ENCODE assay signal across 8 cellular contexts in genomic region chr16:89324056-89325010, GRCh38.
DNase-seq lines count a peak whose midpoint lies in the region; ATAC-seq, FAIRE-seq and TF ChIP-seq lines count a peak whose summit lies in the region.

No MANE protein-coding gene starts in this region.

- CTCF ChIA-PET in A549 (lab: Yijun Ruan, JAX) = interaction anchor here (1.5 kb wide), 1 partner anchor 233 kb away, joined by 3 read pairs; no protein-coding TSS in a partner anchor

- 93% methylated on average over 32 of the region's 32 CpGs for whole genome bisulfite sequencing in A549 (ENCODE audit: missing lambda C conversion rate)
- 71 to 82% methylated on average over 14 to 23 of the region's 32 CpGs for WGBS in esophagus squamous epithelium, 2 donors

- FAIRE-seq in A549 (lab: Jason Lieb, UNC) (no peak), D721Med (lab: Jason Lieb, UNC) (no peak)

- H3K36me3 ChIP-seq in esophagus squamous epithelium = peaks cover 0 to 6% (median 0%) of the 10 kb centered on the region in 3 donors

- no peaks in the 10 kb centered on the region for H3K36me3 Mint-ChIP-seq in T-helper 17 cell (ENCODE audit: low read depth)

- peak overlapping the region; percentile 82 for H3K4me3 Mint-ChIP-seq in T-helper 17 cell

- no peak for TF ChIP-seq EP300 in A549 (IDR thresholded peaks at IDR 0.05)

- peaks cover 70% of the 10 kb centered on the region for H3K4me1 Mint-ChIP-seq in T-helper 17 cell

- H3K4me1 ChIP-seq in A549 (peaks cover 97% of the 10 kb centered on the region), esophagus squamous epithelium (peaks cover 55 to 86% (median 73%) of the 10 kb centered on the region in 3 donors)

- POLR2A ChIA-PET in A549 (lab: Yijun Ruan, JAX) = no interaction called here

- TF ChIP-seq POLR2A in A549 (IDR thresholded peaks at IDR 0.05; ENCODE audit: low read length) (no peak), esophagus squamous epithelium (IDR thresholded peaks at IDR 0.05) (no peak)

- TF ChIP-seq RAD21 in A549 (conservative IDR thresholded peaks at IDR 0.05 in 1 of 2, IDR thresholded peaks at IDR 0.05 in 1 of 2) = no peak

- no peaks in the 10 kb centered on the region for H3K27me3 ChIP-seq in esophagus squamous epithelium

- no peak for ATAC-seq in A549
- ATAC-seq in T-helper 17 cell = no peak

- peak overlapping the region; percentile 76; the same call in 1 of the 3 replicates for H3K4me2 ChIP-seq in A549

- H3K27ac ChIP-seq in A549 = peak overlapping the region; percentile 98 to 99
- peak overlapping the region in 3 of 4 donors; percentile 4 to 77 (median 75) for H3K27ac ChIP-seq in esophagus squamous epithelium

- H3K27me3 Mint-ChIP-seq in T-helper 17 cell = no peaks in the 10 kb centered on the region

- H3K9me3 ChIP-seq in A549 (no peaks in the 10 kb centered on the region), T-helper 17 cell (ENCODE audit: control insufficient read depth, low read length, poor library complexity, severe bottlenecking) (no peaks in the 10 kb centered on the region), esophagus squamous epithelium (no peaks in the 10 kb centered on the region)

- H3K4me3 ChIP-seq in A549 (no peak overlapping the region), esophagus squamous epithelium (no peak overlapping the region)

- no peak for DNase-seq in A549 (ENCODE audit: low read depth in 1 of 2, low spot score in 1 of 2)
- DNase-seq in GM20000 (ENCODE audit: low spot score) = peak; percentile 82
- no peak for DNase-seq in T-helper 17 cell
- no peak for DNase-seq in esophagus squamous epithelium (lab: John Stamatoyannopoulos, UW)
- DNase-seq in stimulated activated CD4-positive, alpha-beta T cell treated with anti-CD3 and anti-CD28 coated beads, Interleukin-2, amount 100 ng/mL, for 24 hours = peak; percentile 76 to 77
- no peak for DNase-seq in D721Med (ENCODE audit: insufficient read length, low spot score)
- DNase-seq in germinal center (ENCODE audit: low spot score) = no peak
- no peak for DNase-seq in anterior cingulate cortex (lab: John Stamatoyannopoulos, UW)

- TF ChIP-seq CTCF in A549 (IDR thresholded peaks at IDR 0.05) (no peak), GM20000 (IDR thresholded peaks at IDR 0.05; ENCODE audit: extremely low read depth, missing control alignments) (no peak), esophagus squamous epithelium (IDR thresholded peaks at IDR 0.05) (no peak), D721Med (IDR thresholded peaks at IDR 0.05; ENCODE audit: insufficient read depth, missing control alignments) (no peak)

- intact Hi-C loops in esophagus squamous epithelium (cut with DNase I) = no loop called here

- peak overlapping the region; percentile 91 for H3K27ac Mint-ChIP-seq in T-helper 17 cell

TF ChIP-seq in A549, 52 proteins besides CTCF, POLR2A, EP300 and RAD21:
- TF ChIP-seq CBX8 (IDR thresholded peaks at IDR 0.05) (no peak), HEYL (CRISPR knock-in tag; IDR thresholded peaks at IDR 0.05) (no peak), EHF (CRISPR knock-in tag; IDR thresholded peaks at IDR 0.05) (no peak), MAZ (IDR thresholded peaks at IDR 0.05; ENCODE audit: borderline replicate concordance, low read depth, low read length) (no peak), HMGXB4 (CRISPR knock-in tag; IDR thresholded peaks at IDR 0.05; ENCODE audit: borderline replicate concordance) (no peak), NFE2L2 (conservative IDR thresholded peaks at IDR 0.05; ENCODE audit: low read length) (no peak), JUN (IDR thresholded peaks at IDR 0.05) (no peak), RNF2 (IDR thresholded peaks at IDR 0.05; ENCODE audit: borderline replicate concordance, low read depth) (no peak), RFX5 (IDR thresholded peaks at IDR 0.05) (no peak), FOXS1 (CRISPR knock-in tag; IDR thresholded peaks at IDR 0.05) (no peak), NR3C1 (IDR thresholded peaks at IDR 0.05) (no peak), POLR2AphosphoS2 (conservative IDR thresholded peaks at IDR 0.05; ENCODE audit: low read length) (no peak), USF2 (IDR thresholded peaks at IDR 0.05) (no peak), CHD4 (IDR thresholded peaks at IDR 0.05; ENCODE audit: borderline replicate concordance) (no peak)

Comparison
In these comparisons a context has a peak if more than half of its experiments do, and no peak if none do; other contexts are left out.
1. DNase-seq: peak in GM20000 (single experiment) and stimulated activated CD4-positive, alpha-beta T cell treated with anti-CD3 and anti-CD28 coated beads, Interleukin-2, amount 100 ng/mL, for 24 hours (2 of 2); none in A549 (0 of 2), T-helper 17 cell (0 of 3), esophagus squamous epithelium (single experiment), D721Med (single experiment), germinal center (single experiment) and anterior cingulate cortex (0 of 58).